In the genomic region with DNA sequence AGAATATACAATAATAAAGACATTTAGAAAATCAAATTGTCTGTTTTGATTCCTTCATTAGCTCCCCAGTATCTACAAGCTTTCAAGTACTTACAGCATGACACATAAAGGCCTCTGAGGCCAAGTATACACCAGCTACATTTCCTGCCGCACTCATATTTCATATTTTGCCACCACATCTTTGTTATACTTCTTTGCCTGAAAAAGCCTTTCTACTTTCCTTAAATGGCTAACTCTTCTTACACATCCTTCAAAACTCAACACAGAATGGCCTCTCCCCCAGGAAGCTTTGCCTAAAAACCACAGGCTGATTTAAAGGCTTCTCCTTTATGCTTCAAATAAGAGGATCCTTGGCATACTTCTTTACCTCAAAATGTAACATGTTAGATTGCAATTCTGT, we compare ENCODE assay signal across 8 cellular contexts. TPM values are rescaled to one million over a fixed set of nuclear protein-coding genes. Genes with fewer than 3 reads are reported as not detected.
DNase-seq lines count a peak whose midpoint lies in the region; ATAC-seq and TF ChIP-seq lines count a peak whose summit lies in the region.

No MANE protein-coding gene starts in this region.

- TF ChIP-seq CTCF in astrocyte of the cerebellum (IDR thresholded peaks at IDR 0.05; ENCODE audit: low read depth, low read length, missing control alignments) = no peak

- DNase-seq in ELR (ENCODE audit: low read depth) (peak; percentile 78), LHCN-M2 (ENCODE audit: low read depth) (peak; percentile 83), astrocyte of the cerebellum (ENCODE audit: low read depth) (peak; percentile 68), DMS114 treated with DMSO at 0.1 percent for 48 hours (lab: John Stamatoyannopoulos, UW; ENCODE audit: unreplicated experiment) (no peak)
- peak in 5 of 10 donors; percentile 39 to 74 (median 59) for DNase-seq in naive thymus-derived CD8-positive, alpha-beta T cell

- H3K36me3 Mint-ChIP-seq in naive thymus-derived CD8-positive, alpha-beta T cell = peaks cover 39 to 76% (median 39%) of the 10 kb centered on the region in 3 donors

- H3K4me1 Mint-ChIP-seq in naive thymus-derived CD8-positive, alpha-beta T cell = peaks cover 15 to 48% (median 35%) of the 10 kb centered on the region in 4 donors

- POLR2A ChIA-PET in naive thymus-derived CD8-positive, alpha-beta T cell (lab: Charles Lee) = interaction anchor here (0.6 to 7.2 kb wide), 20 partner anchors 8 to 967 kb away, joined by 3 to 83 read pairs (median 8); no protein-coding TSS in a partner anchor

- peak overlapping the region; percentile 78 to 99 (median 94) for H3K27ac Mint-ChIP-seq in naive thymus-derived CD8-positive, alpha-beta T cell

- H3K27me3 Mint-ChIP-seq in naive thymus-derived CD8-positive, alpha-beta T cell = no peaks in the 10 kb centered on the region

- ATAC-seq in naive thymus-derived CD8-positive, alpha-beta T cell = peak; percentile 11 to 27
- ATAC-seq in activated CD4-positive, CD25-positive, alpha-beta regulatory T cell treated with anti-CD3 and anti-CD28 coated beads, Interleukin-2, amount 50 U/mL, for 24 hours = no peak
- ATAC-seq in HG03565 (IDR thresholded peaks at IDR 0.05; ENCODE audit: unreplicated experiment) = no peak
- no peak for ATAC-seq in GM19351 (IDR thresholded peaks at IDR 0.05; ENCODE audit: unreplicated experiment)

- in situ Hi-C loops in astrocyte of the cerebellum (cut with HindIII; ENCODE audit: low sequenced_read_pairs) = loop anchor here (5.0 kb wide), 1 partner anchor 35 kb away; no protein-coding TSS in a partner anchor

- H3K9me3 Mint-ChIP-seq in naive thymus-derived CD8-positive, alpha-beta T cell = peaks cover 0 to 5% (median 0%) of the 10 kb centered on the region in 9 donors

- H3K4me3 ChIP-seq in astrocyte of the cerebellum (ENCODE audit: low read depth, low read length) = no peak overlapping the region

- peak overlapping the region; percentile 93 to 99 (median 96) for H3K4me3 Mint-ChIP-seq in naive thymus-derived CD8-positive, alpha-beta T cell

RNA-seq across cellular contexts. Expression of a gene that starts 4.5 kb away (rescaled TPM):
- total RNA-seq in LHCN-M2 (2014; rRNA removed) = 119 and 126 TPM in 2 replicates
- 21.2 TPM for polyA plus RNA-seq in LHCN-M2 (2012)
- 100 to 1,000 TPM; 312 to 331 TPM for total RNA-seq in naive thymus-derived CD8-positive, alpha-beta T cell
- polyA plus RNA-seq in naive thymus-derived CD8-positive, alpha-beta T cell = 10 to 100 TPM; 73.5 to 98.3 (median 91.9) TPM

Comparison
In these comparisons a context has a peak if more than half of its experiments do, and no peak if none do; other contexts are left out.
1. ATAC-seq: peak in naive thymus-derived CD8-positive, alpha-beta T cell (2 of 2); none in activated CD4-positive, CD25-positive, alpha-beta regulatory T cell treated with anti-CD3 and anti-CD28 coated beads, Interleukin-2, amount 50 U/mL, for 24 hours (0 of 2), HG03565 (single experiment) and GM19351 (single experiment).